ENCODE assay signal across 1 cellular context in the genomic region with DNA sequence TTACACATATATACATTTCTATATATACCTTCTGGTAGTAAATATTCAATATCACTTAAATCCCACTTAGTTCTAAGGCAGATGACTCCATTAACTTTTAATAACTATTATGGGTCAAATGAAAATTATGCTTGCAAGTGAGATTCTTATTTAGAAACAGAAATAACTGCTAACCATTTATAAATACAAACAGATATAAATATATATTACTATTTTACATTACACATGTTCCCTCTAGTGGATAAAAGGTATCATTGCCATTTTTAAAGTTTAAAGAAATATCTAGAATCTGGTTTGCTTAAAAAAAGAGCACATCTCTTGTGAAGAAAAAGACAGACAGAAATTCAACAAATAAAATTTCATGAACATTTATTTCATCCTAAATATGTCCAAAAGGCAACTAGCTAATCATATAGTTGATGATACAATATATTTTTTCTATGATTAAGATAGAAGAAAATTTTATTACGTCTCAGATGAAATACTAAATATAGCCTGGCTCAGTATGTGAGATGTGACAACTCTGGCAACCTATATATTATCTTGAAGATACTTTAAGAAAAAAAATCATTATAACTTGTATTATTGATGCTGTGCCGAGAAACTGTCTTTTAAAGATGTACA.
TF ChIP-seq lines count a peak whose summit lies in the region.

No MANE protein-coding gene starts in this region.

TF ChIP-seq in H1, 55 proteins besides CTCF, POLR2A, EP300 and RAD21 (continued from another document):
- no peak for TF ChIP-seq KDM5A (IDR thresholded peaks at IDR 0.05; ENCODE audit: low read length)
- TF ChIP-seq NRF1 (IDR thresholded peaks at IDR 0.05; ENCODE audit: low read depth, low read length), result no peak
- TF ChIP-seq CTBP2 (IDR thresholded peaks at IDR 0.05; ENCODE audit: borderline replicate concordance, insufficient read depth, insufficient read length, low read length), result no peak
- TF ChIP-seq CBX8 (IDR thresholded peaks at IDR 0.05; ENCODE audit: borderline replicate concordance, low read depth, low read length), result no peak
- no peak for TF ChIP-seq BCL11A (IDR thresholded peaks at IDR 0.05; ENCODE audit: low read depth in 2 of 2, low read length in 2 of 2)
